In the genomic region with DNA sequence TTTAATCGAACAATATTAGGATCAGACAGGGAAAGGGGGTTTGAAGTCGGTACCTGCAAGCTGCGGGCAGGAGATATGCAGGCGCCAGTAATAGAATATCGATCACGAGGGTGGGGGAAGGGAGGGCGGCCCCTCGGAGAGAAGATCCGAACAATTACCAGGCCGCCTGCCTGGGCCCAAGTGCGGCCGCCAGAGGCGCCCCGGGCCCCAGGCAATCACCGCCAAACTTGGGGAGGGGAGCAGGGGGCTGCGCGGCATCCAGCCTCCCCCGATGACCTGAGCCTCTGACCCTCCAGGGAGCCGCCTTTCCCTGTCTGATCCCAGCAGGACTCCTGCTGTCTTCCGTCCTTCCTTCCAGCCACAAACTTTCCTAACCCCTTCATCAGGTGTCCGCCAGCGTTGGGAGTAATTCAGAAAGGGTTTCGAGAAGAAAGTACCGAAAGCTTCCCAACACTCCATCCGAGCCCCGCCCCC, we compare ENCODE assay signal across 1 cellular context.
TF ChIP-seq lines count a peak whose summit lies in the region.

No MANE protein-coding gene starts in this region.

TF ChIP-seq in H1, 55 proteins besides CTCF, POLR2A, EP300 and RAD21:
- TF ChIP-seq RNF2 (IDR thresholded peaks at IDR 0.05; ENCODE audit: borderline replicate concordance, low read depth, low read length, missing control alignments, poor library complexity, severe bottlenecking) (no peak), KDM5A (IDR thresholded peaks at IDR 0.05; ENCODE audit: low read length) (no peak), CBX8 (IDR thresholded peaks at IDR 0.05; ENCODE audit: borderline replicate concordance, low read depth, low read length) (no peak), TAF7 (optimal IDR thresholded peaks at IDR 0.05; ENCODE audit: borderline replicate concordance, low read depth, low read length) (no peak), SP4 (IDR thresholded peaks at IDR 0.05; ENCODE audit: low read length) (no peak), YY1 (IDR thresholded peaks at IDR 0.05; ENCODE audit: low read depth, low read length) (0 out of 2 replicates have a peak, but pooled peaks have one; percentile 16), EZH2 (IDR thresholded peaks at IDR 0.05; ENCODE audit: low read depth, low read length, severe bottlenecking) (peak; percentile 21), HDAC6 (IDR thresholded peaks at IDR 0.05; ENCODE audit: low read depth, low read length) (no peak), SIX5 (IDR thresholded peaks at IDR 0.05; ENCODE audit: low read depth, low read length) (no peak), USF2 (IDR thresholded peaks at IDR 0.05; ENCODE audit: low read length) (no peak), CHD7 (IDR thresholded peaks at IDR 0.05; ENCODE audit: insufficient replicate concordance, low read length) (no peak), TCF12 (IDR thresholded peaks at IDR 0.05; ENCODE audit: low read depth, low read length) (0 out of 2 replicates have a peak, but pooled peaks have one; percentile 21), SP1 (IDR thresholded peaks at IDR 0.05; ENCODE audit: low read depth, low read length) (peak; percentile 19; the same call in 1 of the 2 replicates), TAF1 (IDR thresholded peaks at IDR 0.05; ENCODE audit: low read depth, low read length) (0 out of 2 replicates have a peak, but pooled peaks have one; percentile 10), POLR2AphosphoS5 (IDR thresholded peaks at IDR 0.05; ENCODE audit: low read depth, low read length) (no peak), RFX5 (IDR thresholded peaks at IDR 0.05; ENCODE audit: borderline replicate concordance, low read depth, low read length) (no peak), ASH2L (IDR thresholded peaks at IDR 0.05; ENCODE audit: low read length) (peak; percentile 23), SP2 (IDR thresholded peaks at IDR 0.05; ENCODE audit: low read length) (no peak), GTF2F1 (IDR thresholded peaks at IDR 0.05; ENCODE audit: borderline replicate concordance, low read depth, low read length) (no peak), SUZ12 (IDR thresholded peaks at IDR 0.05; ENCODE audit: low read length) (no peak), BACH1 (IDR thresholded peaks at IDR 0.05; ENCODE audit: low read length) (no peak), SIN3A (conservative IDR thresholded peaks at IDR 0.05 in 1 of 2, IDR thresholded peaks at IDR 0.05 in 1 of 2; ENCODE audit: low read depth in 1 of 2, low read length in 2 of 2) (peak in 1 of 2 experiments; percentile 68; a peak in 1 of 4 replicates), JUND (IDR thresholded peaks at IDR 0.05; ENCODE audit: low read length) (no peak), CREB1 (IDR thresholded peaks at IDR 0.05) (no peak), JUN (IDR thresholded peaks at IDR 0.05; ENCODE audit: low read depth, low read length) (no peak), GABPA (IDR thresholded peaks at IDR 0.05; ENCODE audit: borderline replicate concordance, insufficient read depth, low read length) (peak; percentile 45; the same call in 1 of the 2 replicates), MAFK (IDR thresholded peaks at IDR 0.05; ENCODE audit: low read depth, low read length) (no peak), NANOG (IDR thresholded peaks at IDR 0.05; ENCODE audit: insufficient read depth, low read depth, low read length, poor library complexity, severe bottlenecking) (peak; percentile 43), HDAC2 (IDR thresholded peaks at IDR 0.05; ENCODE audit: borderline replicate concordance in 1 of 2, low read depth in 2 of 2, low read length in 2 of 2) (no peak), POU5F1 (IDR thresholded peaks at IDR 0.05; ENCODE audit: low read depth, low read length) (no peak)
- TF ChIP-seq, protein P1, sequence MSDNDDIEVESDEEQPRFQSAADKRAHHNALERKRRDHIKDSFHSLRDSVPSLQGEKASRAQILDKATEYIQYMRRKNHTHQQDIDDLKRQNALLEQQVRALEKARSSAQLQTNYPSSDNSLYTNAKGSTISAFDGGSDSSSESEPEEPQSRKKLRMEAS (IDR thresholded peaks at IDR 0.05): 0 out of 2 replicates have a peak, but pooled peaks have one; percentile 13
- TF ChIP-seq, protein P2, sequence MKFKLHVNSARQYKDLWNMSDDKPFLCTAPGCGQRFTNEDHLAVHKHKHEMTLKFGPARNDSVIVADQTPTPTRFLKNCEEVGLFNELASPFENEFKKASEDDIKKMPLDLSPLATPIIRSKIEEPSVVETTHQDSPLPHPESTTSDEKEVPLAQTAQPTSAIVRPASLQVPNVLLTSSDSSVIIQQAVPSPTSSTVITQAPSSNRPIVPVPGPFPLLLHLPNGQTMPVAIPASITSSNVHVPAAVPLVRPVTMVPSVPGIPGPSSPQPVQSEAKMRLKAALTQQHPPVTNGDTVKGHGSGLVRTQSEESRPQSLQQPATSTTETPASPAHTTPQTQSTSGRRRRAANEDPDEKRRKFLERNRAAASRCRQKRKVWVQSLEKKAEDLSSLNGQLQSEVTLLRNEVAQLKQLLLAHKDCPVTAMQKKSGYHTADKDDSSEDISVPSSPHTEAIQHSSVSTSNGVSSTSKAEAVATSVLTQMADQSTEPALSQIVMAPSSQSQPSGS (IDR thresholded peaks at IDR 0.05; ENCODE audit: low read length): no peak
- TF ChIP-seq, protein P3, sequence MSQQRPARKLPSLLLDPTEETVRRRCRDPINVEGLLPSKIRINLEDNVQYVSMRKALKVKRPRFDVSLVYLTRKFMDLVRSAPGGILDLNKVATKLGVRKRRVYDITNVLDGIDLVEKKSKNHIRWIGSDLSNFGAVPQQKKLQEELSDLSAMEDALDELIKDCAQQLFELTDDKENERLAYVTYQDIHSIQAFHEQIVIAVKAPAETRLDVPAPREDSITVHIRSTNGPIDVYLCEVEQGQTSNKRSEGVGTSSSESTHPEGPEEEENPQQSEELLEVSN (IDR thresholded peaks at IDR 0.05): no peak
